8 cellular contexts compared by ENCODE assay signal in genomic region chr17:16287563-16288027, GRCh38.
DNase-seq lines count a peak whose midpoint lies in the region; ATAC-seq lines count a peak whose summit lies in the region.

No MANE protein-coding gene starts in this region.

- POLR2A ChIA-PET in activated naive CD8-positive, alpha-beta T cell treated with anti-CD3 and anti-CD28 coated beads, Interleukin-2, amount 10 ng/mL, durations not matched to agents 7 days and 5 days (lab: Charles Lee) = interaction anchor here (1.1 to 3.7 kb wide), 3 partner anchors 8 to 128 kb away, joined by 3 to 41 read pairs (median 9); partner anchors contain the start of genes NCOR1, PIGL and TRPV2

- H3K36me3 Mint-ChIP-seq in activated naive CD8-positive, alpha-beta T cell treated with anti-CD3 and anti-CD28 coated beads, Interleukin-2, amount 10 ng/mL, durations not matched to agents 7 days and 5 days = peaks cover 9% of the 10 kb centered on the region
- H3K36me3 Mint-ChIP-seq in immature natural killer cell = peaks cover 0 to 8% (median 5%) of the 10 kb centered on the region in 3 donors

- H3K27ac Mint-ChIP-seq in activated naive CD8-positive, alpha-beta T cell treated with anti-CD3 and anti-CD28 coated beads, Interleukin-2, amount 10 ng/mL, durations not matched to agents 7 days and 5 days = peak overlapping the region; percentile 95
- H3K27ac Mint-ChIP-seq in immature natural killer cell = peak overlapping the region; percentile 95 to 99 (median 98)

- no peaks in the 10 kb centered on the region for H3K9me3 Mint-ChIP-seq in activated naive CD8-positive, alpha-beta T cell treated with anti-CD3 and anti-CD28 coated beads, Interleukin-2, amount 10 ng/mL, durations not matched to agents 7 days and 5 days
- H3K9me3 Mint-ChIP-seq in immature natural killer cell = no peaks in the 10 kb centered on the region

- no peaks in the 10 kb centered on the region for H3K27me3 ChIP-seq in stomach smooth muscle (ENCODE audit: control insufficient read depth in 1 of 2, insufficient read depth in 2 of 2, low read length in 2 of 2)

- H3K4me3 Mint-ChIP-seq in activated naive CD8-positive, alpha-beta T cell treated with anti-CD3 and anti-CD28 coated beads, Interleukin-2, amount 10 ng/mL, durations not matched to agents 7 days and 5 days = peak overlapping the region; percentile 65
- peak overlapping the region; percentile 63 to 90 (median 76) for H3K4me3 Mint-ChIP-seq in immature natural killer cell

- H3K27me3 Mint-ChIP-seq in activated naive CD8-positive, alpha-beta T cell treated with anti-CD3 and anti-CD28 coated beads, Interleukin-2, amount 10 ng/mL, durations not matched to agents 7 days and 5 days = no peaks in the 10 kb centered on the region
- H3K27me3 Mint-ChIP-seq in immature natural killer cell (ENCODE audit: low read depth in 3 of 3) = peaks cover 0 to 4% (median 0%) of the 10 kb centered on the region in 3 donors

- H3K9me3 ChIP-seq in KOPT-K1 (ENCODE audit: insufficient read depth, low read length, poor library complexity, severe bottlenecking) (no peaks in the 10 kb centered on the region), stomach smooth muscle (ENCODE audit: control insufficient read depth in 2 of 2, low read length in 2 of 2) (no peaks in the 10 kb centered on the region)

- ATAC-seq in GM18868 (IDR thresholded peaks at IDR 0.05; ENCODE audit: unreplicated experiment) = peak; percentile 21
- no peak for ATAC-seq in activated naive CD8-positive, alpha-beta T cell treated with anti-CD3 and anti-CD28 coated beads, Interleukin-2, amount 10 ng/mL, durations not matched to agents 7 days and 5 days (ENCODE audit: low read depth)

- peaks cover 45% of the 10 kb centered on the region for H3K4me1 Mint-ChIP-seq in activated naive CD8-positive, alpha-beta T cell treated with anti-CD3 and anti-CD28 coated beads, Interleukin-2, amount 10 ng/mL, durations not matched to agents 7 days and 5 days
- peaks cover 48 to 51% of the 10 kb centered on the region in 2 donors for H3K4me1 Mint-ChIP-seq in immature natural killer cell

- H3K27ac ChIP-seq in KOPT-K1 (ENCODE audit: low read depth, low read length, poor library complexity, severe bottlenecking) (peak overlapping the region; percentile 85), stomach smooth muscle (ENCODE audit: low read length) (peak overlapping the region; percentile 96)

- H3K4me1 ChIP-seq in stomach smooth muscle (ENCODE audit: control insufficient read depth, insufficient read depth, low read length) = peaks cover 19% of the 10 kb centered on the region

- no peak overlapping the region for H3K4me3 ChIP-seq in stomach smooth muscle (ENCODE audit: low read length in 2 of 2)

- H3K36me3 ChIP-seq in KOPT-K1 (ENCODE audit: insufficient read depth, low read length) (no peaks in the 10 kb centered on the region), stomach smooth muscle (ENCODE audit: control insufficient read depth in 2 of 2, insufficient read depth in 2 of 2, low read length in 2 of 2) (no peaks in the 10 kb centered on the region)

- H3K9ac ChIP-seq in stomach smooth muscle (ENCODE audit: low read length in 2 of 2) = peak overlapping the region in 1 of 2 donors; percentile 13

- DNase-seq in activated naive CD8-positive, alpha-beta T cell treated with anti-CD3 and anti-CD28 coated beads, Interleukin-2, amount 10 ng/mL, durations not matched to agents 7 days and 5 days = no peak
- peak; percentile 37 to 43 (median 41) for DNase-seq in immature natural killer cell
- DNase-seq in T-helper 9 cell = no peak
- no peak for DNase-seq in NCI-H2171 treated with DMSO at 0.1 percent for 48 hours (lab: John Stamatoyannopoulos, UW)
- no peak for DNase-seq in foreskin melanocyte

Comparison
In these comparisons a context has a peak if more than half of its experiments do, and no peak if none do; other contexts are left out.
1. DNase-seq: peak in immature natural killer cell (3 of 3); none in activated naive CD8-positive, alpha-beta T cell treated with anti-CD3 and anti-CD28 coated beads, Interleukin-2, amount 10 ng/mL, durations not matched to agents 7 days and 5 days (single experiment), T-helper 9 cell (single experiment), NCI-H2171 treated with DMSO at 0.1 percent for 48 hours (single experiment) and foreskin melanocyte (single experiment).